ENCODE assay signal across 1 cellular context in genomic region chr5:173455599-173455957, GRCh38.
TF ChIP-seq lines count a peak whose summit lies in the region.

No MANE protein-coding gene starts in this region.

TF ChIP-seq in HCT116, 20 proteins besides CTCF, POLR2A, EP300 and RAD21 (continued from another document):
- no peak for TF ChIP-seq REST (IDR thresholded peaks at IDR 0.05; ENCODE audit: low read depth)
- no peak for TF ChIP-seq EGR1 (IDR thresholded peaks at IDR 0.05; ENCODE audit: low read depth)
- no peak for TF ChIP-seq POLR2AphosphoS5 (IDR thresholded peaks at IDR 0.05; ENCODE audit: low read depth, low read length)
- no peak for TF ChIP-seq SRF (IDR thresholded peaks at IDR 0.05; ENCODE audit: low read depth)
- TF ChIP-seq ZFX (IDR thresholded peaks at IDR 0.05) = no peak
- no peak; the same call in 1 of the 2 replicates for TF ChIP-seq ELF1 (IDR thresholded peaks at IDR 0.05; ENCODE audit: borderline replicate concordance, low read depth)
- no peak for TF ChIP-seq YY1 (IDR thresholded peaks at IDR 0.05; ENCODE audit: extremely low read depth, insufficient replicate concordance, low read depth, low read length)
- no peak for TF ChIP-seq ZNF274 (IDR thresholded peaks at IDR 0.05; ENCODE audit: low read depth, low read length)
